1 cellular context compared by ENCODE assay signal in the genomic region with DNA sequence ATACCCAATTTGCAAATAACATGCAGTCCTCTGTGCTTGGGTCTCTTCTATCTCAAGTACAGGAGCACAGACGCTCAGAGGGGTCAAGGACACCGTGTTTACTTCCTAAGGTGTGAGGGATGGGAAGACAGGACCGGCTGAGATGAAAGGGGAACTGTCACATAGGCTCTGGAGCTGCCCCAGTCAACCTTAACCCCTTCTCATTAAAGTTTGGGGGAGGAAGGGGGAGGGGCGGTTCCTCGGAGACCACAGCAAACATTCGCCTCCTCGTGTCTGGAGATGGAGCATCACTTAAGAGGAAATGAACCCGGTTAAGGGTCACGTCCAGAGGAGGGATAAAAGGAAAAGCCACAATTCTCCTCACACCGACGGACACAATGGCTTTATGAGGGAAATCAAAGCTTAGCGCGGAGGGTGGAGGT.
TF ChIP-seq lines count a peak whose summit lies in the region.

No MANE protein-coding gene starts in this region.

TF ChIP-seq in HepG2, 621 proteins besides CTCF, POLR2A, EP300 and RAD21 (continued from another document and continues in another):
- TF ChIP-seq, protein P1, sequence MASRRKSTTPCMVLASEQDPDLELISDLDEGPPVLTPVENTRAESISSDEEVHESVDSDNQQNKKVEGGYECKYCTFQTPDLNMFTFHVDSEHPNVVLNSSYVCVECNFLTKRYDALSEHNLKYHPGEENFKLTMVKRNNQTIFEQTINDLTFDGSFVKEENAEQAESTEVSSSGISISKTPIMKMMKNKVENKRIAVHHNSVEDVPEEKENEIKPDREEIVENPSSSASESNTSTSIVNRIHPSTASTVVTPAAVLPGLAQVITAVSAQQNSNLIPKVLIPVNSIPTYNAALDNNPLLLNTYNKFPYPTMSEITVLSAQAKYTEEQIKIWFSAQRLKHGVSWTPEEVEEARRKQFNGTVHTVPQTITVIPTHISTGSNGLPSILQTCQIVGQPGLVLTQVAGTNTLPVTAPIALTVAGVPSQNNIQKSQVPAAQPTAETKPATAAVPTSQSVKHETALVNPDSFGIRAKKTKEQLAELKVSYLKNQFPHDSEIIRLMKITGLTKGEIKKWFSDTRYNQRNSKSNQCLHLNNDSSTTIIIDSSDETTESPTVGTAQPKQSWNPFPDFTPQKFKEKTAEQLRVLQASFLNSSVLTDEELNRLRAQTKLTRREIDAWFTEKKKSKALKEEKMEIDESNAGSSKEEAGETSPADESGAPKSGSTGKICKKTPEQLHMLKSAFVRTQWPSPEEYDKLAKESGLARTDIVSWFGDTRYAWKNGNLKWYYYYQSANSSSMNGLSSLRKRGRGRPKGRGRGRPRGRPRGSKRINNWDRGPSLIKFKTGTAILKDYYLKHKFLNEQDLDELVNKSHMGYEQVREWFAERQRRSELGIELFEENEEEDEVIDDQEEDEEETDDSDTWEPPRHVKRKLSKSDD (CRISPR knock-in tag; IDR thresholded peaks at IDR 0.05; ENCODE audit: low read depth): no peak
- TF ChIP-seq, protein P2, sequence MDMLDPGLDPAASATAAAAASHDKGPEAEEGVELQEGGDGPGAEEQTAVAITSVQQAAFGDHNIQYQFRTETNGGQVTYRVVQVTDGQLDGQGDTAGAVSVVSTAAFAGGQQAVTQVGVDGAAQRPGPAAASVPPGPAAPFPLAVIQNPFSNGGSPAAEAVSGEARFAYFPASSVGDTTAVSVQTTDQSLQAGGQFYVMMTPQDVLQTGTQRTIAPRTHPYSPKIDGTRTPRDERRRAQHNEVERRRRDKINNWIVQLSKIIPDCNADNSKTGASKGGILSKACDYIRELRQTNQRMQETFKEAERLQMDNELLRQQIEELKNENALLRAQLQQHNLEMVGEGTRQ (IDR thresholded peaks at IDR 0.05; ENCODE audit: low read depth, low read length): no peak
- TF ChIP-seq, protein P2 (CRISPR knock-in tag; IDR thresholded peaks at IDR 0.05; ENCODE audit: borderline replicate concordance): no peak
- TF ChIP-seq ZNF383 (CRISPR knock-in tag; IDR thresholded peaks at IDR 0.05; ENCODE audit: borderline replicate concordance) (no peak), ZNF570 (CRISPR knock-in tag; IDR thresholded peaks at IDR 0.05; ENCODE audit: borderline replicate concordance) (no peak), ZNF335 (CRISPR knock-in tag; IDR thresholded peaks at IDR 0.05) (no peak), MEF2D (CRISPR knock-in tag; IDR thresholded peaks at IDR 0.05) (no peak; the same call in 1 of the 2 replicates), SRSF4 (IDR thresholded peaks at IDR 0.05; ENCODE audit: low read depth, low read length, poor library complexity, severe bottlenecking) (no peak), PITX1 (CRISPR knock-in tag; IDR thresholded peaks at IDR 0.05) (peak; percentile 61; the same call in 1 of the 2 replicates), KMT2B (CRISPR knock-in tag; IDR thresholded peaks at IDR 0.05) (no peak), SAP130 (CRISPR knock-in tag; IDR thresholded peaks at IDR 0.05; ENCODE audit: low read depth) (peak; percentile 89), RARG (CRISPR knock-in tag; IDR thresholded peaks at IDR 0.05; ENCODE audit: low read depth) (no peak), ZFP37 (CRISPR knock-in tag; IDR thresholded peaks at IDR 0.05; ENCODE audit: borderline replicate concordance) (no peak), PAF1 (CRISPR knock-in tag; IDR thresholded peaks at IDR 0.05) (no peak), ZNF563 (CRISPR knock-in tag; IDR thresholded peaks at IDR 0.05) (0 out of 2 replicates have a peak, but pooled peaks have one; percentile 63), ELF4 (CRISPR knock-in tag; IDR thresholded peaks at IDR 0.05; ENCODE audit: borderline replicate concordance) (no peak), MED1 (CRISPR knock-in tag; IDR thresholded peaks at IDR 0.05) (peak; percentile 84), ISX (CRISPR knock-in tag; conservative IDR thresholded peaks at IDR 0.05) (no peak), XBP1 (CRISPR knock-in tag; IDR thresholded peaks at IDR 0.05) (no peak), KAT7 (CRISPR knock-in tag; IDR thresholded peaks at IDR 0.05; ENCODE audit: borderline replicate concordance) (no peak), SP4 (CRISPR knock-in tag; IDR thresholded peaks at IDR 0.05) (0 out of 2 replicates have a peak, but pooled peaks have one; percentile 44), ONECUT2 (CRISPR knock-in tag; IDR thresholded peaks at IDR 0.05) (no peak)
- TF ChIP-seq, protein P3, sequence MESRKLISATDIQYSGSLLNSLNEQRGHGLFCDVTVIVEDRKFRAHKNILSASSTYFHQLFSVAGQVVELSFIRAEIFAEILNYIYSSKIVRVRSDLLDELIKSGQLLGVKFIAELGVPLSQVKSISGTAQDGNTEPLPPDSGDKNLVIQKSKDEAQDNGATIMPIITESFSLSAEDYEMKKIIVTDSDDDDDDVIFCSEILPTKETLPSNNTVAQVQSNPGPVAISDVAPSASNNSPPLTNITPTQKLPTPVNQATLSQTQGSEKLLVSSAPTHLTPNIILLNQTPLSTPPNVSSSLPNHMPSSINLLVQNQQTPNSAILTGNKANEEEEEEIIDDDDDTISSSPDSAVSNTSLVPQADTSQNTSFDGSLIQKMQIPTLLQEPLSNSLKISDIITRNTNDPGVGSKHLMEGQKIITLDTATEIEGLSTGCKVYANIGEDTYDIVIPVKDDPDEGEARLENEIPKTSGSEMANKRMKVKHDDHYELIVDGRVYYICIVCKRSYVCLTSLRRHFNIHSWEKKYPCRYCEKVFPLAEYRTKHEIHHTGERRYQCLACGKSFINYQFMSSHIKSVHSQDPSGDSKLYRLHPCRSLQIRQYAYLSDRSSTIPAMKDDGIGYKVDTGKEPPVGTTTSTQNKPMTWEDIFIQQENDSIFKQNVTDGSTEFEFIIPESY (CRISPR knock-in tag; IDR thresholded peaks at IDR 0.05): no peak
- TF ChIP-seq, protein P4, sequence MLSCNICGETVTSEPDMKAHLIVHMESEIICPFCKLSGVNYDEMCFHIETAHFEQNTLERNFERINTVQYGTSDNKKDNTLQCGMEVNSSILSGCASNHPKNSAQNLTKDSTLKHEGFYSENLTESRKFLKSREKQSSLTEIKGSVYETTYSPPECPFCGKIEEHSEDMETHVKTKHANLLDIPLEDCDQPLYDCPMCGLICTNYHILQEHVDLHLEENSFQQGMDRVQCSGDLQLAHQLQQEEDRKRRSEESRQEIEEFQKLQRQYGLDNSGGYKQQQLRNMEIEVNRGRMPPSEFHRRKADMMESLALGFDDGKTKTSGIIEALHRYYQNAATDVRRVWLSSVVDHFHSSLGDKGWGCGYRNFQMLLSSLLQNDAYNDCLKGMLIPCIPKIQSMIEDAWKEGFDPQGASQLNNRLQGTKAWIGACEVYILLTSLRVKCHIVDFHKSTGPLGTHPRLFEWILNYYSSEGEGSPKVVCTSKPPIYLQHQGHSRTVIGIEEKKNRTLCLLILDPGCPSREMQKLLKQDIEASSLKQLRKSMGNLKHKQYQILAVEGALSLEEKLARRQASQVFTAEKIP (CRISPR knock-in tag; IDR thresholded peaks at IDR 0.05; ENCODE audit: borderline replicate concordance): no peak
- TF ChIP-seq, protein P5, sequence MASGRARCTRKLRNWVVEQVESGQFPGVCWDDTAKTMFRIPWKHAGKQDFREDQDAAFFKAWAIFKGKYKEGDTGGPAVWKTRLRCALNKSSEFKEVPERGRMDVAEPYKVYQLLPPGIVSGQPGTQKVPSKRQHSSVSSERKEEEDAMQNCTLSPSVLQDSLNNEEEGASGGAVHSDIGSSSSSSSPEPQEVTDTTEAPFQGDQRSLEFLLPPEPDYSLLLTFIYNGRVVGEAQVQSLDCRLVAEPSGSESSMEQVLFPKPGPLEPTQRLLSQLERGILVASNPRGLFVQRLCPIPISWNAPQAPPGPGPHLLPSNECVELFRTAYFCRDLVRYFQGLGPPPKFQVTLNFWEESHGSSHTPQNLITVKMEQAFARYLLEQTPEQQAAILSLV (CRISPR knock-in tag; IDR thresholded peaks at IDR 0.05; ENCODE audit: borderline replicate concordance): no peak
- TF ChIP-seq, protein P6, sequence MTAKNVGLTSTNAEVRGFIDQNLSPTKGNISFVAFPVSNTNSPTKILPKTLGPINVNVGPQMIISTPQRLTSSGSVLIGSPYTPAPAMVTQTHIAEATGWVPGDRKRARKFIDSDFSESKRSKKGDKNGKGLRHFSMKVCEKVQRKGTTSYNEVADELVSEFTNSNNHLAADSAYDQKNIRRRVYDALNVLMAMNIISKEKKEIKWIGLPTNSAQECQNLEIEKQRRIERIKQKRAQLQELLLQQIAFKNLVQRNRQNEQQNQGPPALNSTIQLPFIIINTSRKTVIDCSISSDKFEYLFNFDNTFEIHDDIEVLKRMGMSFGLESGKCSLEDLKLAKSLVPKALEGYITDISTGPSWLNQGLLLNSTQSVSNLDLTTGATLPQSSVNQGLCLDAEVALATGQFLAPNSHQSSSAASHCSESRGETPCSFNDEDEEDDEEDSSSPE (CRISPR knock-in tag; IDR thresholded peaks at IDR 0.05): no peak
- TF ChIP-seq, protein P7, sequence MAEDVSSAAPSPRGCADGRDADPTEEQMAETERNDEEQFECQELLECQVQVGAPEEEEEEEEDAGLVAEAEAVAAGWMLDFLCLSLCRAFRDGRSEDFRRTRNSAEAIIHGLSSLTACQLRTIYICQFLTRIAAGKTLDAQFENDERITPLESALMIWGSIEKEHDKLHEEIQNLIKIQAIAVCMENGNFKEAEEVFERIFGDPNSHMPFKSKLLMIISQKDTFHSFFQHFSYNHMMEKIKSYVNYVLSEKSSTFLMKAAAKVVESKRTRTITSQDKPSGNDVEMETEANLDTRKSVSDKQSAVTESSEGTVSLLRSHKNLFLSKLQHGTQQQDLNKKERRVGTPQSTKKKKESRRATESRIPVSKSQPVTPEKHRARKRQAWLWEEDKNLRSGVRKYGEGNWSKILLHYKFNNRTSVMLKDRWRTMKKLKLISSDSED (CRISPR knock-in tag; IDR thresholded peaks at IDR 0.05): no peak
- TF ChIP-seq, protein P8, sequence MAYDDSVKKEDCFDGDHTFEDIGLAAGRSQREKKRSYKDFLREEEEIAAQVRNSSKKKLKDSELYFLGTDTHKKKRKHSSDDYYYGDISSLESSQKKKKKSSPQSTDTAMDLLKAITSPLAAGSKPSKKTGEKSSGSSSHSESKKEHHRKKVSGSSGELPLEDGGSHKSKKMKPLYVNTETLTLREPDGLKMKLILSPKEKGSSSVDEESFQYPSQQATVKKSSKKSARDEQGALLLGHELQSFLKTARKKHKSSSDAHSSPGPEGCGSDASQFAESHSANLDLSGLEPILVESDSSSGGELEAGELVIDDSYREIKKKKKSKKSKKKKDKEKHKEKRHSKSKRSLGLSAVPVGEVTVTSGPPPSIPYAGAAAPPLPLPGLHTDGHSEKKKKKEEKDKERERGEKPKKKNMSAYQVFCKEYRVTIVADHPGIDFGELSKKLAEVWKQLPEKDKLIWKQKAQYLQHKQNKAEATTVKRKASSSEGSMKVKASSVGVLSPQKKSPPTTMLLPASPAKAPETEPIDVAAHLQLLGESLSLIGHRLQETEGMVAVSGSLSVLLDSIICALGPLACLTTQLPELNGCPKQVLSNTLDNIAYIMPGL (CRISPR knock-in tag; IDR thresholded peaks at IDR 0.05; ENCODE audit: borderline replicate concordance in 1 of 2, low read depth in 1 of 2): peak; percentile 22 to 35; a peak in 3 of 4 replicates
- TF ChIP-seq, protein P9, sequence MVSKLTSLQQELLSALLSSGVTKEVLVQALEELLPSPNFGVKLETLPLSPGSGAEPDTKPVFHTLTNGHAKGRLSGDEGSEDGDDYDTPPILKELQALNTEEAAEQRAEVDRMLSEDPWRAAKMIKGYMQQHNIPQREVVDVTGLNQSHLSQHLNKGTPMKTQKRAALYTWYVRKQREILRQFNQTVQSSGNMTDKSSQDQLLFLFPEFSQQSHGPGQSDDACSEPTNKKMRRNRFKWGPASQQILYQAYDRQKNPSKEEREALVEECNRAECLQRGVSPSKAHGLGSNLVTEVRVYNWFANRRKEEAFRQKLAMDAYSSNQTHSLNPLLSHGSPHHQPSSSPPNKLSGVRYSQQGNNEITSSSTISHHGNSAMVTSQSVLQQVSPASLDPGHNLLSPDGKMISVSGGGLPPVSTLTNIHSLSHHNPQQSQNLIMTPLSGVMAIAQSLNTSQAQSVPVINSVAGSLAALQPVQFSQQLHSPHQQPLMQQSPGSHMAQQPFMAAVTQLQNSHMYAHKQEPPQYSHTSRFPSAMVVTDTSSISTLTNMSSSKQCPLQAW (CRISPR knock-in tag; IDR thresholded peaks at IDR 0.05): no peak; the same call in 1 of the 2 replicates
- TF ChIP-seq, protein P10, sequence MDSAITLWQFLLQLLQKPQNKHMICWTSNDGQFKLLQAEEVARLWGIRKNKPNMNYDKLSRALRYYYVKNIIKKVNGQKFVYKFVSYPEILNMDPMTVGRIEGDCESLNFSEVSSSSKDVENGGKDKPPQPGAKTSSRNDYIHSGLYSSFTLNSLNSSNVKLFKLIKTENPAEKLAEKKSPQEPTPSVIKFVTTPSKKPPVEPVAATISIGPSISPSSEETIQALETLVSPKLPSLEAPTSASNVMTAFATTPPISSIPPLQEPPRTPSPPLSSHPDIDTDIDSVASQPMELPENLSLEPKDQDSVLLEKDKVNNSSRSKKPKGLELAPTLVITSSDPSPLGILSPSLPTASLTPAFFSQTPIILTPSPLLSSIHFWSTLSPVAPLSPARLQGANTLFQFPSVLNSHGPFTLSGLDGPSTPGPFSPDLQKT (CRISPR knock-in tag; IDR thresholded peaks at IDR 0.05; ENCODE audit: borderline replicate concordance): no peak
- TF ChIP-seq, protein P11, sequence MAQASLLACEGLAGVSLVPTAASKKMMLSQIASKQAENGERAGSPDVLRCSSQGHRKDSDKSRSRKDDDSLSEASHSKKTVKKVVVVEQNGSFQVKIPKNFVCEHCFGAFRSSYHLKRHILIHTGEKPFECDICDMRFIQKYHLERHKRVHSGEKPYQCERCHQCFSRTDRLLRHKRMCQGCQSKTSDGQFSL (CRISPR knock-in tag; IDR thresholded peaks at IDR 0.05): no peak
